ENCODE assay signal across 8 cellular contexts in genomic region chr19:33293255-33294057, GRCh38. TPM values are rescaled to one million over a fixed set of nuclear protein-coding genes. Genes with fewer than 3 reads are reported as not detected.
A peak's percentile ranks its signal among the peaks of the same experiment; 100 is the strongest.
DNase-seq lines count a peak whose midpoint lies in the region; ATAC-seq and TF ChIP-seq lines count a peak whose summit lies in the region.

No MANE protein-coding gene starts in this region.

- H3K4me3 ChIP-seq in Caco-2 (ENCODE audit: low read depth, low read length), result no peak overlapping the region
- no peak overlapping the region for H3K4me3 ChIP-seq in neuronal stem cell (ENCODE audit: low read length in 2 of 2)

- no peak overlapping the region for H2BK12ac ChIP-seq in neuronal stem cell (ENCODE audit: low read length)

- H3K36me3 ChIP-seq in Caco-2 (ENCODE audit: control insufficient read depth, insufficient read depth, low read length) (no peaks in the 10 kb centered on the region), neuronal stem cell (replicated peaks in 1 of 2; ENCODE audit: control insufficient read depth in 2 of 2, insufficient read depth in 2 of 2, low read length in 2 of 2) (no peaks in the 10 kb centered on the region)

- peaks cover 19% of the 10 kb centered on the region for H3K36me3 Mint-ChIP-seq in Caco-2 (ENCODE audit: insufficient read depth, unreplicated experiment)

- H3K79me1 ChIP-seq in neuronal stem cell (ENCODE audit: low read depth, low read length), result no peaks in the 10 kb centered on the region

- H3K23ac ChIP-seq in neuronal stem cell (ENCODE audit: low read depth, low read length, poor library complexity), result peak overlapping the region; percentile 5

- DNase-seq in Caco-2 (peak; percentile 93 to 95), NCI-H1694 (lab: John Stamatoyannopoulos, UW) (peak; percentile 44), cerebellum (ENCODE audit: low spot score) (peak; percentile 35), neuronal stem cell (ENCODE audit: low spot score) (no peak), NK-92 (lab: John Stamatoyannopoulos, UW; ENCODE audit: unreplicated experiment) (no peak), NCI-H187 (lab: John Stamatoyannopoulos, UW) (no peak), COLO668 (lab: John Stamatoyannopoulos, UW; ENCODE audit: unreplicated experiment) (no peak)

- peak overlapping the region; percentile 1 for H2AFZ ChIP-seq in neuronal stem cell (ENCODE audit: low read length)

- peak overlapping the region; percentile 45 for H2BK5ac ChIP-seq in neuronal stem cell (ENCODE audit: low read length)

- H3K27me3 Mint-ChIP-seq in Caco-2 (ENCODE audit: insufficient read depth, unreplicated experiment), result no peaks in the 10 kb centered on the region

- TF ChIP-seq CTCF in Caco-2 (IDR thresholded peaks at IDR 0.05; ENCODE audit: insufficient read depth in 1 of 2, low read depth in 1 of 2, low read length in 1 of 2, severe bottlenecking in 1 of 2, unreplicated experiment in 1 of 2), result no peak

- no TSS peak for BruUV-seq in Caco-2 (replicated peaks; lab: Mats Ljungman, UMichigan)

- H3K9me3 Mint-ChIP-seq in Caco-2 (ENCODE audit: unreplicated experiment), result peaks cover 10% of the 10 kb centered on the region

- H4K91ac ChIP-seq in neuronal stem cell (ENCODE audit: low read depth, low read length, poor library complexity), result no peak overlapping the region

- H2BK15ac ChIP-seq in neuronal stem cell (ENCODE audit: low read length), result peak overlapping the region; percentile 14

- no peak overlapping the region for H2AK5ac ChIP-seq in neuronal stem cell (ENCODE audit: low read depth, low read length)

- no peak overlapping the region for H3K14ac ChIP-seq in neuronal stem cell (ENCODE audit: low read length)

- H3K18ac ChIP-seq in neuronal stem cell (ENCODE audit: low read length), result peak overlapping the region; percentile 57

- peaks cover 43% of the 10 kb centered on the region for H3K4me1 Mint-ChIP-seq in Caco-2 (ENCODE audit: low read depth, unreplicated experiment)

- H3K27ac ChIP-seq in neuronal stem cell (replicated peaks; ENCODE audit: low read length), result no peak overlapping the region

- H3K9ac ChIP-seq in neuronal stem cell (ENCODE audit: low read depth, low read length, poor library complexity), result no peak overlapping the region

- H3K4me2 ChIP-seq in neuronal stem cell (ENCODE audit: insufficient read depth, low read length, poor library complexity, severe bottlenecking), result no peak overlapping the region

- H3K27me3 ChIP-seq in Caco-2 (replicated peaks; ENCODE audit: control insufficient read depth, insufficient read depth, low read length), result no peaks in the 10 kb centered on the region
- peaks cover 0 to 74% (median 0%) of the 10 kb centered on the region in 3 experiments for H3K27me3 ChIP-seq in neuronal stem cell (ENCODE audit: control insufficient read depth in 3 of 3, insufficient read depth in 3 of 3, low read depth in 1 of 3, low read length in 3 of 3)

- peak overlapping the region; percentile 97 for H3K27ac Mint-ChIP-seq in Caco-2 (ENCODE audit: unreplicated experiment)

- no peak overlapping the region for H3K4ac ChIP-seq in neuronal stem cell (ENCODE audit: low read length)

- CTCF ChIA-PET in Caco-2 (lab: Charles Lee), result interaction anchor here (0.6 to 1.5 kb wide), 3 partner anchors 47 to 137 kb away, joined by 3 to 4 read pairs (median 3); partner anchors contain the start of gene CEBPG

- intact Hi-C loops in Caco-2 (cut with micrococcal nuclease; ENCODE audit: unreplicated experiment), result loop anchor here (1.0 to 5.0 kb wide), 5 partner anchors 9 to 109 kb away; partner anchors contain the start of gene CEBPA

- no peak for ATAC-seq in HG02623 (IDR thresholded peaks at IDR 0.05; ENCODE audit: unreplicated experiment)

- H3K4me1 ChIP-seq in Caco-2, result peaks cover 68% of the 10 kb centered on the region
- peaks cover 0 to 2% of the 10 kb centered on the region in 2 donors for H3K4me1 ChIP-seq in neuronal stem cell (ENCODE audit: control insufficient read depth in 2 of 2, insufficient read depth in 1 of 2, low read depth in 1 of 2, low read length in 2 of 2)

- POLR2A ChIA-PET in Caco-2 (lab: Charles Lee), result interaction anchor here (1.0 to 1.7 kb wide), 2 partner anchors 9 to 80 kb away, joined by 5 to 18 read pairs; partner anchors contain the start of gene CEBPG

- H2BK120ac ChIP-seq in neuronal stem cell (ENCODE audit: low read depth, low read length), result no peak overlapping the region

- no CpG with 5 or more reads among the region's 22 CpGs for WGBS in neuronal stem cell (ENCODE audit: extremely low coverage in 2 of 2, insufficient read length in 2 of 2, insufficient replicate concordance in 1 of 2), 2 donors

- no peak overlapping the region for H4K8ac ChIP-seq in neuronal stem cell (ENCODE audit: low read depth, low read length)

- H3K4me3 Mint-ChIP-seq in Caco-2 (ENCODE audit: unreplicated experiment), result peak overlapping the region; percentile 69

- peaks cover 5% of the 10 kb centered on the region; the same call in 1 of the 2 replicates for H3K9me3 ChIP-seq in Caco-2
- H3K9me3 ChIP-seq in neuronal stem cell (replicated peaks in 1 of 2; ENCODE audit: control insufficient read depth in 2 of 2, insufficient read depth in 1 of 2, low read depth in 1 of 2, low read length in 2 of 2), result peaks cover 0 to 5% of the 10 kb centered on the region in 2 donors

RNA-seq across cellular contexts. Expression of gene CEBPA, which starts 8.9 kb away (rescaled TPM):
- 97.9 and 110 TPM in 2 replicates for total RNA-seq in Caco-2 (2022)
- 2.2 TPM for total RNA-seq in cerebellum
- 0.78 TPM for polyA plus RNA-seq in neuronal stem cell (2013, experiment 1 of 2)
- 0.96 TPM for polyA plus RNA-seq in neuronal stem cell (2013, experiment 2 of 2)

Comparison
In these comparisons a context has a peak if more than half of its experiments do, and no peak if none do; other contexts are left out.
1. DNase-seq: peak in Caco-2 (2 of 2), NCI-H1694 (single experiment) and cerebellum (single experiment); none in neuronal stem cell (single experiment), NK-92 (single experiment), NCI-H187 (0 of 2) and COLO668 (single experiment).
2. RNA of gene CEBPA, which starts 8.9 kb away (total RNA-seq): 97.9 to 110 TPM in Caco-2; 2.2 TPM in cerebellum (single experiment); every median in the first group is over 10 times any median in the second.